9 cellular contexts compared by ENCODE assay signal in the genomic region with DNA sequence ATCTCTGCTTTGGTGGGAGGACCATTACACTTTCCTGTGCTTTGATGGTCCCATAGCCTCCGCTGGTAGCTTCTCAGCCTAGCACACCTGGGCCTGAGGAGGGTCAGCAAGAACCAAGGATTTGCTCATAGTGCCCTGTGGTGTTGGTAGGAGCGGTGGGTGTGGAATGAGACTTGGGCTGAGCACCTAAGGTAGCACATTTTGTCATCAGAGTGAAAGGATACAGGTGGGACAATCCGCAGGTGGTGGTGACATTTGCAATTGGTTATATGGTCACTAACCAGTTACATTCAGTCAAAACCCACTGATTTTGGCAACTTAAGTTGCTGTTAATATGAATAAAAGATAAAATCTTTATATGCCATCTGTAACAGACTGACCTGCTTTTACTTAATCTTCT. TPM values are rescaled to one million over a fixed set of nuclear protein-coding genes. Genes with fewer than 3 reads are reported as not detected.
"Had no signal": no experiment of that assay in that cellular context is flagged by ENCODE, and none has a peak within 500 bp of the region (broad histone marks: within the 10 kb centered on the region; RNA-seq: fewer than 3 reads in every experiment).

No MANE protein-coding gene starts in this region.

- H3K9me3 ChIP-seq: HAP-1 had no signal

- H3K27ac ChIP-seq: HL-60 had no signal

- ATAC-seq: GM23338, HCT116, K562 had no signal

- H3K4me3 ChIP-seq: GM23338, HAP-1, K562 had no signal

- FAIRE-seq: K562 had no signal

- DNase-seq: H7, IMR-90, KG1 had no signal

- H3K36me3 ChIP-seq: HAP-1 had no signal

- H3K4me2 ChIP-seq: GM23338 had no signal

- H2AFZ ChIP-seq: GM23338 had no signal

RNA-seq across cellular contexts. Expression of a gene that starts 46.7 kb away (rescaled TPM):
- total RNA-seq: GM23338, HT1080 had no signal

RNA-seq across cellular contexts. Expression of a gene that starts 47.1 kb away (rescaled TPM):
- total RNA-seq: GM23338 had no signal
- polyA plus RNA-seq: GM23338 had no signal
